34 cellular contexts compared by ENCODE assay signal in genomic region chr7:148750442-148751355, GRCh38.
"Had no signal": no experiment of that assay in that cellular context is flagged by ENCODE, and none has a peak within 500 bp of the region (broad histone marks: within the 10 kb centered on the region; RNA-seq: fewer than 3 reads in every experiment).

No MANE protein-coding gene starts in this region.

- H3K36me3 ChIP-seq: breast epithelium had no signal

- DNase-seq: activated CD4-positive, alpha-beta T cell treated with anti-CD3 and anti-CD28 coated beads, Interleukin-2, amount 10 ng/mL, durations not matched to agents 24 days and 14 days; activated CD4-positive, alpha-beta T cell treated with anti-CD3 and anti-CD28 coated beads, Interleukin-2, amount 50 U/mL, for 4 hours; activated CD8-positive, alpha-beta T cell treated with anti-CD3 and anti-CD28 coated beads for 36 hours; activated effector memory CD4-positive, alpha-beta T cell treated with anti-CD3 and anti-CD28 coated beads, Interleukin-2, amount 50 U/mL, for 16 hours; activated naive CD4-positive, alpha-beta T cell; activated naive CD4-positive, alpha-beta T cell treated with anti-CD3 and anti-CD28 coated beads, Interleukin-2, amount 50 U/mL, for 16 hours; activated naive CD8-positive, alpha-beta T cell treated with anti-CD3 and anti-CD28 coated beads for 36 hours; activated T-cell treated with anti-CD3 and anti-CD28 coated beads, Interleukin-2, amount 50 U/mL, for 1 hour; activated T-cell treated with anti-CD3 and anti-CD28 coated beads, Interleukin-2, amount 50 U/mL, for 72 hours; amygdala; body of pancreas; cerebellar nuclear complex; Kasumi-1; MM.1S; MV-4-11; NCI-H1092; NCI-H1436 treated with DMSO at 0.1 percent for 48 hours; NCI-H1694 treated with DMSO at 0.1 percent for 48 hours; NCI-H2029; NCI-H345; NCI-H524 treated with DMSO at 0.1 percent for 48 hours; PC-3; SIG-M5; T-cell; T-helper 2 cell; T-helper 9 cell; WERI-Rb-1 had no signal

- H3K4me3 ChIP-seq: ascending aorta, body of pancreas, breast epithelium had no signal

- H3K27ac ChIP-seq: ascending aorta, body of pancreas, breast epithelium, RWPE1, WERI-Rb-1 had no signal

- H3K27ac Mint-ChIP-seq: activated CD4-positive, alpha-beta T cell treated with anti-CD3 and anti-CD28 coated beads, Interleukin-2, amount 10 ng/mL, durations not matched to agents 24 days and 14 days; activated CD8-positive, alpha-beta T cell treated with anti-CD3 and anti-CD28 coated beads for 36 hours; activated naive CD8-positive, alpha-beta T cell treated with anti-CD3 and anti-CD28 coated beads for 36 hours had no signal

- H3K4me3 Mint-ChIP-seq: activated CD4-positive, alpha-beta T cell treated with anti-CD3 and anti-CD28 coated beads, Interleukin-2, amount 10 ng/mL, durations not matched to agents 24 days and 14 days; activated CD8-positive, alpha-beta T cell treated with anti-CD3 and anti-CD28 coated beads for 36 hours; activated naive CD8-positive, alpha-beta T cell treated with anti-CD3 and anti-CD28 coated beads for 36 hours; activated T-cell treated with anti-CD3 and anti-CD28 coated beads, Interleukin-2, amount 50 U/mL, for 72 hours; activated T-helper 17 cell treated with anti-CD3 and anti-CD28 coated beads, Interleukin-2, amount 50 U/mL, for 72 hours; T-cell had no signal

- H3K9me3 ChIP-seq: ascending aorta, body of pancreas, breast epithelium had no signal

- H3K9me3 Mint-ChIP-seq: activated CD4-positive, alpha-beta T cell treated with anti-CD3 and anti-CD28 coated beads, Interleukin-2, amount 10 ng/mL, durations not matched to agents 24 days and 14 days; activated naive CD8-positive, alpha-beta T cell treated with anti-CD3 and anti-CD28 coated beads for 36 hours; activated T-cell treated with anti-CD3 and anti-CD28 coated beads, Interleukin-2, amount 50 U/mL, for 72 hours; activated T-helper 17 cell treated with anti-CD3 and anti-CD28 coated beads, Interleukin-2, amount 50 U/mL, for 72 hours; T-cell had no signal

- FAIRE-seq: RCC 7860 had no signal

- H3K27me3 Mint-ChIP-seq: activated CD4-positive, alpha-beta T cell treated with anti-CD3 and anti-CD28 coated beads, Interleukin-2, amount 10 ng/mL, durations not matched to agents 24 days and 14 days; activated CD8-positive, alpha-beta T cell treated with anti-CD3 and anti-CD28 coated beads for 36 hours; activated naive CD8-positive, alpha-beta T cell treated with anti-CD3 and anti-CD28 coated beads for 36 hours; activated T-helper 17 cell treated with anti-CD3 and anti-CD28 coated beads, Interleukin-2, amount 50 U/mL, for 72 hours; T-cell had no signal

- H3K4me1 ChIP-seq: ascending aorta, body of pancreas, breast epithelium had no signal

- ATAC-seq: activated CD8-positive, alpha-beta T cell treated with anti-CD3 and anti-CD28 coated beads for 36 hours; activated T-cell treated with anti-CD3 and anti-CD28 coated beads, Interleukin-2, amount 50 U/mL, for 72 hours; activated T-helper 17 cell treated with anti-CD3 and anti-CD28 coated beads, Interleukin-2, amount 50 U/mL, for 72 hours; body of pancreas; PC-3; Right ventricle myocardium inferior; SK-N-SH treated with all-trans-retinoic acid at 6 μM for 48 hours; T-cell had no signal
